Comparison of ENCODE assay signal across 1 cellular context in the genomic region with DNA sequence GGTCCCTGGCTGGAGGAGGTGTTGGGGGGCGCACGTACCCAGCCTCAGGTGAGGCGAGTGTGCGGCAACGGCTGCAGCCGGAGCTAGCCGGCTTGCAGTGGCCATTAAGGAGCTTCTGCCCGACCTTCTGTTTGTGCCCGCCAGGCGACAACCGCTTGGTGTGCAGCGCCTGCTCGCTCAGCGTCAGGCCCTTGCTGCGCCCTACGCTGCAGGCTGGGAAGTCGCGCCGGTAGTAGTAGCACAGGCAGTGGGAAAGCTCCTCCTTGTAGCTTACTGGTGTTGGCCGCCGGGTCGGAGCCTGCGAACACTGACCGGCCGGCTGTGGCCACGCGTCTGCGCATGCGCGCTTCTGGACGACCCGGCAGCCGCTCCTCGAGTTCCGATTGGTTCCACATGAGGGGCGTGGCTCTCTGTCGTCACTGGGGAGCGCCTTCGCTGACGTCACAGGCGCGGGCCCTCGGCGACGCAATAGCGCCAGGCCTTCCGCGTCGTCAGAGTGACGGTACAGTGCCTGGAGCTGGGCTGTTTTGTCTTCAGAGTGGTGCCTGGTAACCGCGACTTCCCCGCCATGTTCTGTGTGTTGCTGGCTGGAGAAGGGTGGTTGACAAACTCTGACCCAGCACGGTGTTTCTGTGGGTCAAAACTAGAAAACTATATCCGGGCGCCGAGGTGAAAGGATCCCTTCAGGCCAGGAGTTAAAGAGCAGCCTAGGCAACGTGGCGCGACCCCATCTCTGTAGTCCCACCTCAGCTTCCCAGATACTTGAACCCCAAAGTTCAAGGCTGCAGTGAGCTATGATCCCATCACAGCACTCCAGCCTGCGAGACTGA.
TF ChIP-seq lines count a peak whose summit lies in the region.

No MANE protein-coding gene starts in this region.

TF ChIP-seq in HepG2, 621 proteins besides CTCF, POLR2A, EP300 and RAD21 (continued from another document and continues in another):
- TF ChIP-seq, protein P1, sequence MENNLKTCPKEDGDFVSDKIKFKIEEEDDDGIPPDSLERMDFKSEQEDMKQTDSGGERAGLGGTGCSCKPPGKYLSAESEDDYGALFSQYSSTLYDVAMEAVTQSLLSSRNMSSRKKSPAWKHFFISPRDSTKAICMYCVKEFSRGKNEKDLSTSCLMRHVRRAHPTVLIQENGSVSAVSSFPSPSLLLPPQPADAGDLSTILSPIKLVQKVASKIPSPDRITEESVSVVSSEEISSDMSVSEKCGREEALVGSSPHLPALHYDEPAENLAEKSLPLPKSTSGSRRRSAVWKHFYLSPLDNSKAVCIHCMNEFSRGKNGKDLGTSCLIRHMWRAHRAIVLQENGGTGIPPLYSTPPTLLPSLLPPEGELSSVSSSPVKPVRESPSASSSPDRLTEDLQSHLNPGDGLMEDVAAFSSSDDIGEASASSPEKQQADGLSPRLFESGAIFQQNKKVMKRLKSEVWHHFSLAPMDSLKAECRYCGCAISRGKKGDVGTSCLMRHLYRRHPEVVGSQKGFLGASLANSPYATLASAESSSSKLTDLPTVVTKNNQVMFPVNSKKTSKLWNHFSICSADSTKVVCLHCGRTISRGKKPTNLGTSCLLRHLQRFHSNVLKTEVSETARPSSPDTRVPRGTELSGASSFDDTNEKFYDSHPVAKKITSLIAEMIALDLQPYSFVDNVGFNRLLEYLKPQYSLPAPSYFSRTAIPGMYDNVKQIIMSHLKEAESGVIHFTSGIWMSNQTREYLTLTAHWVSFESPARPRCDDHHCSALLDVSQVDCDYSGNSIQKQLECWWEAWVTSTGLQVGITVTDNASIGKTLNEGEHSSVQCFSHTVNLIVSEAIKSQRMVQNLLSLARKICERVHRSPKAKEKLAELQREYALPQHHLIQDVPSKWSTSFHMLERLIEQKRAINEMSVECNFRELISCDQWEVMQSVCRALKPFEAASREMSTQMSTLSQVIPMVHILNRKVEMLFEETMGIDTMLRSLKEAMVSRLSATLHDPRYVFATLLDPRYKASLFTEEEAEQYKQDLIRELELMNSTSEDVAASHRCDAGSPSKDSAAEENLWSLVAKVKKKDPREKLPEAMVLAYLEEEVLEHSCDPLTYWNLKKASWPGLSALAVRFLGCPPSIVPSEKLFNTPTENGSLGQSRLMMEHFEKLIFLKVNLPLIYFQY (CRISPR knock-in tag; IDR thresholded peaks at IDR 0.05; ENCODE audit: borderline replicate concordance) = no peak; the same call in 1 of the 2 replicates
- TF ChIP-seq MTA3 (CRISPR knock-in tag; IDR thresholded peaks at IDR 0.05) = no peak
- TF ChIP-seq, protein P2, sequence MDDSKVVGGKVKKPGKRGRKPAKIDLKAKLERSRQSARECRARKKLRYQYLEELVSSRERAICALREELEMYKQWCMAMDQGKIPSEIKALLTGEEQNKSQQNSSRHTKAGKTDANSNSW (CRISPR knock-in tag; IDR thresholded peaks at IDR 0.05; ENCODE audit: borderline replicate concordance) = no peak
- TF ChIP-seq, protein P3, sequence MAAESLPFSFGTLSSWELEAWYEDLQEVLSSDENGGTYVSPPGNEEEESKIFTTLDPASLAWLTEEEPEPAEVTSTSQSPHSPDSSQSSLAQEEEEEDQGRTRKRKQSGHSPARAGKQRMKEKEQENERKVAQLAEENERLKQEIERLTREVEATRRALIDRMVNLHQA (CRISPR knock-in tag; IDR thresholded peaks at IDR 0.05) = no peak
- TF ChIP-seq, protein P4, sequence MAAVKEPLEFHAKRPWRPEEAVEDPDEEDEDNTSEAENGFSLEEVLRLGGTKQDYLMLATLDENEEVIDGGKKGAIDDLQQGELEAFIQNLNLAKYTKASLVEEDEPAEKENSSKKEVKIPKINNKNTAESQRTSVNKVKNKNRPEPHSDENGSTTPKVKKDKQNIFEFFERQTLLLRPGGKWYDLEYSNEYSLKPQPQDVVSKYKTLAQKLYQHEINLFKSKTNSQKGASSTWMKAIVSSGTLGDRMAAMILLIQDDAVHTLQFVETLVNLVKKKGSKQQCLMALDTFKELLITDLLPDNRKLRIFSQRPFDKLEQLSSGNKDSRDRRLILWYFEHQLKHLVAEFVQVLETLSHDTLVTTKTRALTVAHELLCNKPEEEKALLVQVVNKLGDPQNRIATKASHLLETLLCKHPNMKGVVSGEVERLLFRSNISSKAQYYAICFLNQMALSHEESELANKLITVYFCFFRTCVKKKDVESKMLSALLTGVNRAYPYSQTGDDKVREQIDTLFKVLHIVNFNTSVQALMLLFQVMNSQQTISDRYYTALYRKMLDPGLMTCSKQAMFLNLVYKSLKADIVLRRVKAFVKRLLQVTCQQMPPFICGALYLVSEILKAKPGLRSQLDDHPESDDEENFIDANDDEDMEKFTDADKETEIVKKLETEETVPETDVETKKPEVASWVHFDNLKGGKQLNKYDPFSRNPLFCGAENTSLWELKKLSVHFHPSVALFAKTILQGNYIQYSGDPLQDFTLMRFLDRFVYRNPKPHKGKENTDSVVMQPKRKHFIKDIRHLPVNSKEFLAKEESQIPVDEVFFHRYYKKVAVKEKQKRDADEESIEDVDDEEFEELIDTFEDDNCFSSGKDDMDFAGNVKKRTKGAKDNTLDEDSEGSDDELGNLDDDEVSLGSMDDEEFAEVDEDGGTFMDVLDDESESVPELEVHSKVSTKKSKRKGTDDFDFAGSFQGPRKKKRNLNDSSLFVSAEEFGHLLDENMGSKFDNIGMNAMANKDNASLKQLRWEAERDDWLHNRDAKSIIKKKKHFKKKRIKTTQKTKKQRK (IDR thresholded peaks at IDR 0.05; ENCODE audit: low read length) = no peak
- no peak for TF ChIP-seq ZNF570 (CRISPR knock-in tag; IDR thresholded peaks at IDR 0.05; ENCODE audit: borderline replicate concordance)
- TF ChIP-seq, protein P5, sequence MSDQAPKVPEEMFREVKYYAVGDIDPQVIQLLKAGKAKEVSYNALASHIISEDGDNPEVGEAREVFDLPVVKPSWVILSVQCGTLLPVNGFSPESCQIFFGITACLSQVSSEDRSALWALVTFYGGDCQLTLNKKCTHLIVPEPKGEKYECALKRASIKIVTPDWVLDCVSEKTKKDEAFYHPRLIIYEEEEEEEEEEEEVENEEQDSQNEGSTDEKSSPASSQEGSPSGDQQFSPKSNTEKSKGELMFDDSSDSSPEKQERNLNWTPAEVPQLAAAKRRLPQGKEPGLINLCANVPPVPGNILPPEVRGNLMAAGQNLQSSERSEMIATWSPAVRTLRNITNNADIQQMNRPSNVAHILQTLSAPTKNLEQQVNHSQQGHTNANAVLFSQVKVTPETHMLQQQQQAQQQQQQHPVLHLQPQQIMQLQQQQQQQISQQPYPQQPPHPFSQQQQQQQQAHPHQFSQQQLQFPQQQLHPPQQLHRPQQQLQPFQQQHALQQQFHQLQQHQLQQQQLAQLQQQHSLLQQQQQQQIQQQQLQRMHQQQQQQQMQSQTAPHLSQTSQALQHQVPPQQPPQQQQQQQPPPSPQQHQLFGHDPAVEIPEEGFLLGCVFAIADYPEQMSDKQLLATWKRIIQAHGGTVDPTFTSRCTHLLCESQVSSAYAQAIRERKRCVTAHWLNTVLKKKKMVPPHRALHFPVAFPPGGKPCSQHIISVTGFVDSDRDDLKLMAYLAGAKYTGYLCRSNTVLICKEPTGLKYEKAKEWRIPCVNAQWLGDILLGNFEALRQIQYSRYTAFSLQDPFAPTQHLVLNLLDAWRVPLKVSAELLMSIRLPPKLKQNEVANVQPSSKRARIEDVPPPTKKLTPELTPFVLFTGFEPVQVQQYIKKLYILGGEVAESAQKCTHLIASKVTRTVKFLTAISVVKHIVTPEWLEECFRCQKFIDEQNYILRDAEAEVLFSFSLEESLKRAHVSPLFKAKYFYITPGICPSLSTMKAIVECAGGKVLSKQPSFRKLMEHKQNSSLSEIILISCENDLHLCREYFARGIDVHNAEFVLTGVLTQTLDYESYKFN (CRISPR knock-in tag; conservative IDR thresholded peaks at IDR 0.05) = no peak
- TF ChIP-seq, protein P6, sequence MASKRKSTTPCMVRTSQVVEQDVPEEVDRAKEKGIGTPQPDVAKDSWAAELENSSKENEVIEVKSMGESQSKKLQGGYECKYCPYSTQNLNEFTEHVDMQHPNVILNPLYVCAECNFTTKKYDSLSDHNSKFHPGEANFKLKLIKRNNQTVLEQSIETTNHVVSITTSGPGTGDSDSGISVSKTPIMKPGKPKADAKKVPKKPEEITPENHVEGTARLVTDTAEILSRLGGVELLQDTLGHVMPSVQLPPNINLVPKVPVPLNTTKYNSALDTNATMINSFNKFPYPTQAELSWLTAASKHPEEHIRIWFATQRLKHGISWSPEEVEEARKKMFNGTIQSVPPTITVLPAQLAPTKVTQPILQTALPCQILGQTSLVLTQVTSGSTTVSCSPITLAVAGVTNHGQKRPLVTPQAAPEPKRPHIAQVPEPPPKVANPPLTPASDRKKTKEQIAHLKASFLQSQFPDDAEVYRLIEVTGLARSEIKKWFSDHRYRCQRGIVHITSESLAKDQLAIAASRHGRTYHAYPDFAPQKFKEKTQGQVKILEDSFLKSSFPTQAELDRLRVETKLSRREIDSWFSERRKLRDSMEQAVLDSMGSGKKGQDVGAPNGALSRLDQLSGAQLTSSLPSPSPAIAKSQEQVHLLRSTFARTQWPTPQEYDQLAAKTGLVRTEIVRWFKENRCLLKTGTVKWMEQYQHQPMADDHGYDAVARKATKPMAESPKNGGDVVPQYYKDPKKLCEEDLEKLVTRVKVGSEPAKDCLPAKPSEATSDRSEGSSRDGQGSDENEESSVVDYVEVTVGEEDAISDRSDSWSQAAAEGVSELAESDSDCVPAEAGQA (IDR thresholded peaks at IDR 0.05; ENCODE audit: low read depth) = peak; percentile 99
- TF ChIP-seq, protein P6 (CRISPR knock-in tag; IDR thresholded peaks at IDR 0.05; ENCODE audit: borderline replicate concordance) = no peak; the same call in 1 of the 2 replicates
- no peak for TF ChIP-seq MIER2 (CRISPR knock-in tag; IDR thresholded peaks at IDR 0.05)
- peak; percentile 51 for TF ChIP-seq PHF5A (CRISPR knock-in tag; IDR thresholded peaks at IDR 0.05; ENCODE audit: low read depth, unreplicated experiment)
- TF ChIP-seq ZNF331 (CRISPR knock-in tag; IDR thresholded peaks at IDR 0.05) = peak; percentile 70
- no peak for TF ChIP-seq SOX13 (IDR thresholded peaks at IDR 0.05)
- peak in 1 of 2 experiments; percentile 18; a peak in 1 of 4 replicates for TF ChIP-seq SOX13 (CRISPR knock-in tag; conservative IDR thresholded peaks at IDR 0.05 in 1 of 2, IDR thresholded peaks at IDR 0.05 in 1 of 2)
- TF ChIP-seq ZNF556 (CRISPR knock-in tag; IDR thresholded peaks at IDR 0.05; ENCODE audit: borderline replicate concordance) = no peak; the same call in 1 of the 2 replicates
- TF ChIP-seq ZNF253 (CRISPR knock-in tag; IDR thresholded peaks at IDR 0.05; ENCODE audit: borderline replicate concordance) = no peak
- TF ChIP-seq, protein P7, sequence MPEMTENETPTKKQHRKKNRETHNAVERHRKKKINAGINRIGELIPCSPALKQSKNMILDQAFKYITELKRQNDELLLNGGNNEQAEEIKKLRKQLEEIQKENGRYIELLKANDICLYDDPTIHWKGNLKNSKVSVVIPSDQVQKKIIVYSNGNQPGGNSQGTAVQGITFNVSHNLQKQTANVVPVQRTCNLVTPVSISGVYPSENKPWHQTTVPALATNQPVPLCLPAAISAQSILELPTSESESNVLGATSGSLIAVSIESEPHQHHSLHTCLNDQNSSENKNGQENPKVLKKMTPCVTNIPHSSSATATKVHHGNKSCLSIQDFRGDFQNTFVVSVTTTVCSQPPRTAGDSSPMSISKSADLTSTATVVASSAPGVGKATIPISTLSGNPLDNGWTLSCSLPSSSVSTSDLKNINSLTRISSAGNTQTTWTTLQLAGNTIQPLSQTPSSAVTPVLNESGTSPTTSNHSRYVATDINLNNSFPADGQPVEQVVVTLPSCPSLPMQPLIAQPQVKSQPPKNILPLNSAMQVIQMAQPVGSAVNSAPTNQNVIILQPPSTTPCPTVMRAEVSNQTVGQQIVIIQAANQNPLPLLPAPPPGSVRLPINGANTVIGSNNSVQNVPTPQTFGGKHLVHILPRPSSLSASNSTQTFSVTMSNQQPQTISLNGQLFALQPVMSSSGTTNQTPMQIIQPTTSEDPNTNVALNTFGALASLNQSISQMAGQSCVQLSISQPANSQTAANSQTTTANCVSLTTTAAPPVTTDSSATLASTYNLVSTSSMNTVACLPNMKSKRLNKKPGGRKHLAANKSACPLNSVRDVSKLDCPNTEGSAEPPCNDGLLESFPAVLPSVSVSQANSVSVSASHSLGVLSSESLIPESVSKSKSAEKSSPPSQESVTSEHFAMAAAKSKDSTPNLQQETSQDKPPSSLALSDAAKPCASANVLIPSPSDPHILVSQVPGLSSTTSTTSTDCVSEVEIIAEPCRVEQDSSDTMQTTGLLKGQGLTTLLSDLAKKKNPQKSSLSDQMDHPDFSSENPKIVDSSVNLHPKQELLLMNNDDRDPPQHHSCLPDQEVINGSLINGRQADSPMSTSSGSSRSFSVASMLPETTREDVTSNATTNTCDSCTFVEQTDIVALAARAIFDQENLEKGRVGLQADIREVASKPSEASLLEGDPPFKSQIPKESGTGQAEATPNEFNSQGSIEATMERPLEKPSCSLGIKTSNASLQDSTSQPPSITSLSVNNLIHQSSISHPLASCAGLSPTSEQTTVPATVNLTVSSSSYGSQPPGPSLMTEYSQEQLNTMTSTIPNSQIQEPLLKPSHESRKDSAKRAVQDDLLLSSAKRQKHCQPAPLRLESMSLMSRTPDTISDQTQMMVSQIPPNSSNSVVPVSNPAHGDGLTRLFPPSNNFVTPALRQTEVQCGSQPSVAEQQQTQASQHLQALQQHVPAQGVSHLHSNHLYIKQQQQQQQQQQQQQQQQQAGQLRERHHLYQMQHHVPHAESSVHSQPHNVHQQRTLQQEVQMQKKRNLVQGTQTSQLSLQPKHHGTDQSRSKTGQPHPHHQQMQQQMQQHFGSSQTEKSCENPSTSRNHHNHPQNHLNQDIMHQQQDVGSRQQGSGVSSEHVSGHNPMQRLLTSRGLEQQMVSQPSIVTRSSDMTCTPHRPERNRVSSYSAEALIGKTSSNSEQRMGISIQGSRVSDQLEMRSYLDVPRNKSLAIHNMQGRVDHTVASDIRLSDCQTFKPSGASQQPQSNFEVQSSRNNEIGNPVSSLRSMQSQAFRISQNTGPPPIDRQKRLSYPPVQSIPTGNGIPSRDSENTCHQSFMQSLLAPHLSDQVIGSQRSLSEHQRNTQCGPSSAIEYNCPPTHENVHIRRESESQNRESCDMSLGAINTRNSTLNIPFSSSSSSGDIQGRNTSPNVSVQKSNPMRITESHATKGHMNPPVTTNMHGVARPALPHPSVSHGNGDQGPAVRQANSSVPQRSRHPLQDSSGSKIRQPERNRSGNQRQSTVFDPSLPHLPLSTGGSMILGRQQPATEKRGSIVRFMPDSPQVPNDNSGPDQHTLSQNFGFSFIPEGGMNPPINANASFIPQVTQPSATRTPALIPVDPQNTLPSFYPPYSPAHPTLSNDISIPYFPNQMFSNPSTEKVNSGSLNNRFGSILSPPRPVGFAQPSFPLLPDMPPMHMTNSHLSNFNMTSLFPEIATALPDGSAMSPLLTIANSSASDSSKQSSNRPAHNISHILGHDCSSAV (CRISPR knock-in tag; IDR thresholded peaks at IDR 0.05; ENCODE audit: borderline replicate concordance) = no peak
- TF ChIP-seq RBAK (CRISPR knock-in tag; IDR thresholded peaks at IDR 0.05) = peak; percentile 91
- TF ChIP-seq ZBTB42 (CRISPR knock-in tag; IDR thresholded peaks at IDR 0.05) = 0 out of 2 replicates have a peak, but pooled peaks have one; percentile 51
- TF ChIP-seq NFE2L2 (IDR thresholded peaks at IDR 0.05; ENCODE audit: low read length) = no peak
